ENCODE assay signal across 12 cellular contexts in the genomic region with DNA sequence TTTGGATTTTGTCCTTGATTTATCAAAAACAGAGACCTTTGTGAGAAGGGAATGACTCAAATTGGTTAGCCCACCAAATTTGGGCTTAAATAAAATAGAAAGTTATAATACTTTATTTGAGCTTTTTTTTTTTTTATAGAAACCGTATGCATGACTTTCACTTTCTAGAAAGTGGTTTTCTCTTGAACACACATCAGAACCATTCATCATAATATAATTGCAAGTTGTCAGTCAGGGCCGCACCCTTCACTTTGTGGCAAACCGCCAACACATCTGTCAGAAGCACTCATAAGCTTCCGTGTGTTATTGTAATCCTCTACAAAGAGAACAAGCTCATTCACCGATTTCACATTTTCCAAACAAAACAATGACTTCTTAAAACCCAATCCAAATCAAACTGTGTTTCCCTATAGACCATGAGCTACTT.
DNase-seq lines count a peak whose midpoint lies in the region; ATAC-seq and TF ChIP-seq lines count a peak whose summit lies in the region.
"Had no signal": no experiment of that assay in that cellular context is flagged by ENCODE, and none has a peak within 500 bp of the region (broad histone marks: within the 10 kb centered on the region; RNA-seq: fewer than 3 reads in every experiment).

No MANE protein-coding gene starts in this region.

- H2BK15ac ChIP-seq in mesenchymal stem cell (ENCODE audit: low read depth, poor library complexity, severe bottlenecking) = no peak overlapping the region

- no peak overlapping the region for H4K91ac ChIP-seq in mesenchymal stem cell (ENCODE audit: low read length)

- no peak overlapping the region for H4K8ac ChIP-seq in mesenchymal stem cell (ENCODE audit: low read length)

- TF ChIP-seq CTCF in mesothelial cell of epicardium (IDR thresholded peaks at IDR 0.05; ENCODE audit: unreplicated experiment) = no peak

- no peaks in the 10 kb centered on the region for H3K27me3 Mint-ChIP-seq in activated naive CD8-positive, alpha-beta T cell treated with anti-CD3 and anti-CD28 coated beads, Interleukin-2, amount 50 U/mL, for 24 hours
- H3K27me3 Mint-ChIP-seq in stimulated activated naive B cell treated with anti-CD40 and anti-IgM and Interleukin-4, amounts not matched to agents 10 μg/mL and 1 μg/mL and 100 μg/mL, for 72 hours = no peaks in the 10 kb centered on the region
- no peaks in the 10 kb centered on the region for H3K27me3 Mint-ChIP-seq in mesothelial cell of epicardium (ENCODE audit: low read depth)

- H3K9ac ChIP-seq in mesenchymal stem cell (ENCODE audit: low read length) = no peak overlapping the region

- no peak overlapping the region for H3K4me3 Mint-ChIP-seq in activated naive CD8-positive, alpha-beta T cell treated with anti-CD3 and anti-CD28 coated beads, Interleukin-2, amount 50 U/mL, for 24 hours
- no peak overlapping the region for H3K4me3 Mint-ChIP-seq in stimulated activated naive B cell treated with anti-CD40 and anti-IgM and Interleukin-4, amounts not matched to agents 10 μg/mL and 1 μg/mL and 100 μg/mL, for 72 hours
- H3K4me3 Mint-ChIP-seq in mesothelial cell of epicardium = no peak overlapping the region
- H3K4me3 Mint-ChIP-seq: activated T-cell treated with anti-CD3 and anti-CD28 coated beads, Interleukin-2, amount 50 U/mL, for 72 hours had no signal

- DNase-seq in HUDEP-2 (lab: John Stamatoyannopoulos, UW; ENCODE audit: unreplicated experiment in 76 of 76) = peak in 71 of 76 experiments; percentile 2 to 86 (median 58)
- DNase-seq in NCI-H187 treated with DMSO at 0.1 percent for 48 hours (lab: John Stamatoyannopoulos, UW) = peak; percentile 91
- DNase-seq in activated naive CD8-positive, alpha-beta T cell treated with anti-CD3 and anti-CD28 coated beads, Interleukin-2, amount 50 U/mL, for 24 hours = peak; percentile 3
- peak; percentile 13 for DNase-seq in myocyte (ENCODE audit: low read depth)
- no peak for DNase-seq in stimulated activated naive B cell treated with anti-CD40 and anti-IgM and Interleukin-4, amounts not matched to agents 10 μg/mL and 1 μg/mL and 100 μg/mL, for 72 hours
- no peak for DNase-seq in mesenchymal stem cell
- DNase-seq in mesothelial cell of epicardium (ENCODE audit: low spot score in 2 of 2, unreplicated experiment in 2 of 2) = no peak
- DNase-seq: stimulated activated CD8-positive, alpha-beta memory T cell treated with anti-CD3 and anti-CD28 coated beads, Interleukin-4, amount 100 ng/mL, for 48 hours had no signal

- H3K23ac ChIP-seq in mesenchymal stem cell (ENCODE audit: low read length in 2 of 2) = no peak overlapping the region

- no peaks in the 10 kb centered on the region for H3K4me1 ChIP-seq in mesenchymal stem cell (ENCODE audit: control insufficient read depth, insufficient read depth, low read depth, low read length)
- H3K4me1 ChIP-seq: gastroesophageal sphincter had no signal

- no peak overlapping the region for H3K4me2 ChIP-seq in mesenchymal stem cell (ENCODE audit: low read length, poor library complexity, severe bottlenecking)

- no peak overlapping the region for H3K27ac Mint-ChIP-seq in activated naive CD8-positive, alpha-beta T cell treated with anti-CD3 and anti-CD28 coated beads, Interleukin-2, amount 50 U/mL, for 24 hours
- no peak overlapping the region for H3K27ac Mint-ChIP-seq in stimulated activated naive B cell treated with anti-CD40 and anti-IgM and Interleukin-4, amounts not matched to agents 10 μg/mL and 1 μg/mL and 100 μg/mL, for 72 hours
- no peak overlapping the region for H3K27ac Mint-ChIP-seq in mesothelial cell of epicardium
- H3K27ac Mint-ChIP-seq: activated T-cell treated with anti-CD3 and anti-CD28 coated beads, Interleukin-2, amount 50 U/mL, for 72 hours had no signal

- no peak overlapping the region for H2BK120ac ChIP-seq in mesenchymal stem cell (ENCODE audit: low read depth, low read length)

- H2AK5ac ChIP-seq in mesenchymal stem cell (ENCODE audit: low read length, severe bottlenecking) = no peak overlapping the region

- no peaks in the 10 kb centered on the region for H3K36me3 ChIP-seq in mesenchymal stem cell (ENCODE audit: control insufficient read depth in 1 of 2, insufficient read depth in 2 of 2, low read depth in 1 of 2, low read length in 2 of 2)
- H3K36me3 ChIP-seq: gastroesophageal sphincter, neutrophil had no signal

- H3K27ac ChIP-seq in mesenchymal stem cell (ENCODE audit: low read length, poor library complexity, severe bottlenecking) = no peak overlapping the region
- H3K27ac ChIP-seq: gastroesophageal sphincter, neutrophil had no signal

- no peak overlapping the region for H2BK5ac ChIP-seq in mesenchymal stem cell (ENCODE audit: low read depth, low read length, poor library complexity, severe bottlenecking)

- H3K36me3 Mint-ChIP-seq in activated naive CD8-positive, alpha-beta T cell treated with anti-CD3 and anti-CD28 coated beads, Interleukin-2, amount 50 U/mL, for 24 hours (ENCODE audit: low read depth) = no peaks in the 10 kb centered on the region
- no peaks in the 10 kb centered on the region for H3K36me3 Mint-ChIP-seq in stimulated activated naive B cell treated with anti-CD40 and anti-IgM and Interleukin-4, amounts not matched to agents 10 μg/mL and 1 μg/mL and 100 μg/mL, for 72 hours
- H3K36me3 Mint-ChIP-seq in mesothelial cell of epicardium = no peaks in the 10 kb centered on the region

- 94% methylated on average over 5 of the region's 5 CpGs for WGBS in mesenchymal stem cell

- H3K9me3 Mint-ChIP-seq in activated naive CD8-positive, alpha-beta T cell treated with anti-CD3 and anti-CD28 coated beads, Interleukin-2, amount 50 U/mL, for 24 hours = no peaks in the 10 kb centered on the region
- no peaks in the 10 kb centered on the region for H3K9me3 Mint-ChIP-seq in stimulated activated naive B cell treated with anti-CD40 and anti-IgM and Interleukin-4, amounts not matched to agents 10 μg/mL and 1 μg/mL and 100 μg/mL, for 72 hours
- H3K9me3 Mint-ChIP-seq in mesothelial cell of epicardium = no peaks in the 10 kb centered on the region

- no peaks in the 10 kb centered on the region for H3K79me1 ChIP-seq in mesenchymal stem cell (replicated peaks; ENCODE audit: low read length, poor library complexity, severe bottlenecking)

- ATAC-seq in activated naive CD8-positive, alpha-beta T cell treated with anti-CD3 and anti-CD28 coated beads, Interleukin-2, amount 50 U/mL, for 24 hours = no peak
- ATAC-seq in stimulated activated naive B cell treated with anti-CD40 and anti-IgM and Interleukin-4, amounts not matched to agents 10 μg/mL and 1 μg/mL and 100 μg/mL, for 72 hours (replicated peaks) = no peak
- ATAC-seq in GM21717 (IDR thresholded peaks at IDR 0.05; ENCODE audit: unreplicated experiment) = no peak
- ATAC-seq: gastroesophageal sphincter had no signal

- no peak overlapping the region for H3K18ac ChIP-seq in mesenchymal stem cell (ENCODE audit: low read depth in 1 of 2, low read length in 2 of 2)

- H2BK12ac ChIP-seq in mesenchymal stem cell (ENCODE audit: low read length in 2 of 2) = no peak overlapping the region

- no peaks in the 10 kb centered on the region for H3K9me3 ChIP-seq in mesenchymal stem cell (ENCODE audit: control insufficient read depth, low read length)
- H3K9me3 ChIP-seq: gastroesophageal sphincter, neutrophil had no signal

- H3K4me3 ChIP-seq in mesenchymal stem cell (ENCODE audit: insufficient read depth in 1 of 2, low read depth in 1 of 2, low read length in 2 of 2) = peak overlapping the region in 1 of 2 experiments; percentile 57
- H3K4me3 ChIP-seq: gastroesophageal sphincter had no signal

- no peak overlapping the region for H3K14ac ChIP-seq in mesenchymal stem cell (ENCODE audit: low read length in 2 of 2)

- H3K27me3 ChIP-seq in mesenchymal stem cell (ENCODE audit: control insufficient read depth in 1 of 2, insufficient read depth in 1 of 2, low read length in 2 of 2) = no peaks in the 10 kb centered on the region
- H3K27me3 ChIP-seq: gastroesophageal sphincter, neutrophil had no signal

- no peaks in the 10 kb centered on the region for H3K4me1 Mint-ChIP-seq in activated naive CD8-positive, alpha-beta T cell treated with anti-CD3 and anti-CD28 coated beads, Interleukin-2, amount 50 U/mL, for 24 hours
- H3K4me1 Mint-ChIP-seq in stimulated activated naive B cell treated with anti-CD40 and anti-IgM and Interleukin-4, amounts not matched to agents 10 μg/mL and 1 μg/mL and 100 μg/mL, for 72 hours = no peaks in the 10 kb centered on the region
- H3K4me1 Mint-ChIP-seq in mesothelial cell of epicardium = peaks cover 5% of the 10 kb centered on the region

- H3K4ac ChIP-seq in mesenchymal stem cell (ENCODE audit: low read depth in 1 of 2, low read length in 2 of 2) = no peak overlapping the region

- H2AFZ ChIP-seq in mesenchymal stem cell (ENCODE audit: low read depth, low read length) = no peak overlapping the region

Comparison
In these comparisons a context has a peak if more than half of its experiments do, and no peak if none do; other contexts are left out.
1. DNase-seq: peak in HUDEP-2 (71 of 76), NCI-H187 treated with DMSO at 0.1 percent for 48 hours (single experiment), activated naive CD8-positive, alpha-beta T cell treated with anti-CD3 and anti-CD28 coated beads, Interleukin-2, amount 50 U/mL, for 24 hours (single experiment) and myocyte (single experiment); none in stimulated activated naive B cell treated with anti-CD40 and anti-IgM and Interleukin-4, amounts not matched to agents 10 μg/mL and 1 μg/mL and 100 μg/mL, for 72 hours (single experiment), mesenchymal stem cell (single experiment) and mesothelial cell of epicardium (0 of 2).